In the genomic region with DNA sequence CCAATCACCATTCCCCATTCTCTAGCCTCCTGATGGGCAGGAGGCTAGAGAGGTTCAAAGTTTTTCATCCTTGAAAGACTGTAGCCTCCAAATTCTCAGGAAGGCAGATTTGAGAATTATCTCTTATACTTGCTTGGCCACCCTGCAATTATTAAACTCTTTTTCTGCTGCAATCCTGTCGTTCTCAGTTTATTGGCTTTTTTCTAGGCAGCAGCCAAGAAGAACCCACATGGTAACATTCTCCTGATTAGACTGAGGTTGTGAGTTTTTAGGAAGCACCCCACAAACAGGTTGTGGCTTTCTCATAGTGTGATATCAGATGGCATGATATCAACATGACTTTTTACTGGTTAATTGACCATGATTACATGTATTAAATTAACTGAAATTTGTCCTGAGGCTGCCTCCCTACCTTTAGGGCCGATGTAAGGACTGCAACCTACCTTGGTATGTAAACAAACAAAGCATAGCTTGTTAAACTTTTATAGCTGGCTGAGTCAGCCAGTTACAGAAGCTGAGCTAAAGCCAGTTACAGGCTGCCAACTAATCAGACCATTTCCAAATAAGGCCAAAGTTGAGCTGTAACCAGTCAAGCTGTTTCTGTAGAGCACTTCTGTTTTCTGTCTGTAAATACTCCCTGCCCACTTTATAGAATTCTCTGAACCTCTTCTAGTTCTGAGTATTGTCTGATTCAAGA, we compare ENCODE assay signal across 1 cellular context.
TF ChIP-seq lines count a peak whose summit lies in the region.

No MANE protein-coding gene starts in this region.

TF ChIP-seq in K562, 482 proteins besides CTCF, POLR2A, EP300 and RAD21 (continued from another document):
- TF ChIP-seq CTCFL (IDR thresholded peaks at IDR 0.05; ENCODE audit: borderline replicate concordance, insufficient read depth, low read depth, low read length, poor library complexity, severe bottlenecking) (no peak), FOXJ2 (tag; IDR thresholded peaks at IDR 0.05) (no peak), NR0B1 (IDR thresholded peaks at IDR 0.05; ENCODE audit: partially characterized antibody) (no peak), ZNF232 (CRISPR knock-in tag; IDR thresholded peaks at IDR 0.05) (no peak), NR4A1 (CRISPR knock-in tag; IDR thresholded peaks at IDR 0.05) (no peak), NR4A1 (tag; IDR thresholded peaks at IDR 0.05) (no peak), CUX1 (CRISPR knock-in tag; IDR thresholded peaks at IDR 0.05) (no peak), SMC3 (conservative IDR thresholded peaks at IDR 0.05; ENCODE audit: insufficient read depth, low read depth, low read length) (no peak), ZNF384 (IDR thresholded peaks at IDR 0.05; ENCODE audit: low read depth, low read length) (no peak), MAFG (tag; conservative IDR thresholded peaks at IDR 0.05) (no peak), JUNB (CRISPR knock-in tag; conservative IDR thresholded peaks at IDR 0.05) (no peak), ZNF764 (CRISPR knock-in tag; IDR thresholded peaks at IDR 0.05; ENCODE audit: low read depth) (no peak), ZZZ3 (IDR thresholded peaks at IDR 0.05) (no peak), TEAD1 (CRISPR knock-in tag; IDR thresholded peaks at IDR 0.05) (no peak), TBL1XR1 (IDR thresholded peaks at IDR 0.05; ENCODE audit: low read length in 2 of 2) (no peak), SRF (CRISPR knock-in tag; IDR thresholded peaks at IDR 0.05) (peak in 1 of 2 experiments; percentile 90; a peak in 2 of 4 replicates), RBM14 (IDR thresholded peaks at IDR 0.05; ENCODE audit: borderline replicate concordance, insufficient read depth, low read depth, low read length) (no peak), ZNF212 (CRISPR knock-in tag; IDR thresholded peaks at IDR 0.05) (no peak), BMI1 (IDR thresholded peaks at IDR 0.05; ENCODE audit: low read length) (no peak), GATAD2B (IDR thresholded peaks at IDR 0.05; ENCODE audit: borderline replicate concordance) (no peak), FOSL1 (tag; conservative IDR thresholded peaks at IDR 0.05) (0 out of 2 replicates have a peak, but pooled peaks have one; percentile 27), ELK1 (CRISPR knock-in tag; IDR thresholded peaks at IDR 0.05) (no peak), SPI1 (IDR thresholded peaks at IDR 0.05; ENCODE audit: borderline replicate concordance, low read depth, low read length) (peak; percentile 57; the same call in 1 of the 2 replicates), RBFOX2 (IDR thresholded peaks at IDR 0.05; ENCODE audit: low read depth, low read length) (no peak), KLF6 (CRISPR knock-in tag; IDR thresholded peaks at IDR 0.05; ENCODE audit: borderline replicate concordance) (no peak), SIN3B (IDR thresholded peaks at IDR 0.05; ENCODE audit: low read depth) (no peak), MCM2 (IDR thresholded peaks at IDR 0.05; ENCODE audit: low read depth) (no peak)
- TF ChIP-seq, protein P1, sequence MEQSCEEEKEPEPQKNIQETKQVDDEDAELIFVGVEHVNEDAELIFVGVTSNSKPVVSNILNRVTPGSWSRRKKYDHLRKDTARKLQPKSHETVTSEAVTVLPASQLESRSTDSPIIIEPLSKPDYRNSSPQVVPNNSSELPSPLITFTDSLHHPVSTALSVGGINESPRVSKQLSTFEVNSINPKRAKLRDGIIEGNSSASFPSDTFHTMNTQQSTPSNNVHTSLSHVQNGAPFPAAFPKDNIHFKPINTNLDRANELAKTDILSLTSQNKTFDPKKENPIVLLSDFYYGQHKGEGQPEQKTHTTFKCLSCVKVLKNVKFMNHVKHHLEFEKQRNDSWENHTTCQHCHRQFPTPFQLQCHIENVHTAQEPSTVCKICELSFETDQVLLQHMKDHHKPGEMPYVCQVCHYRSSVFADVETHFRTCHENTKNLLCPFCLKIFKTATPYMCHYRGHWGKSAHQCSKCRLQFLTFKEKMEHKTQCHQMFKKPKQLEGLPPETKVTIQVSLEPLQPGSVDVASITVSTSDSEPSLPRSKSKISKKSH (CRISPR knock-in tag; IDR thresholded peaks at IDR 0.05), result no peak
- TF ChIP-seq, protein P2, sequence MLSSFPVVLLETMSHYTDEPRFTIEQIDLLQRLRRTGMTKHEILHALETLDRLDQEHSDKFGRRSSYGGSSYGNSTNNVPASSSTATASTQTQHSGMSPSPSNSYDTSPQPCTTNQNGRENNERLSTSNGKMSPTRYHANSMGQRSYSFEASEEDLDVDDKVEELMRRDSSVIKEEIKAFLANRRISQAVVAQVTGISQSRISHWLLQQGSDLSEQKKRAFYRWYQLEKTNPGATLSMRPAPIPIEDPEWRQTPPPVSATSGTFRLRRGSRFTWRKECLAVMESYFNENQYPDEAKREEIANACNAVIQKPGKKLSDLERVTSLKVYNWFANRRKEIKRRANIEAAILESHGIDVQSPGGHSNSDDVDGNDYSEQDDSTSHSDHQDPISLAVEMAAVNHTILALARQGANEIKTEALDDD (IDR thresholded peaks at IDR 0.05), result peak; percentile 62; the same call in 1 of the 2 replicates
- TF ChIP-seq, protein P3, sequence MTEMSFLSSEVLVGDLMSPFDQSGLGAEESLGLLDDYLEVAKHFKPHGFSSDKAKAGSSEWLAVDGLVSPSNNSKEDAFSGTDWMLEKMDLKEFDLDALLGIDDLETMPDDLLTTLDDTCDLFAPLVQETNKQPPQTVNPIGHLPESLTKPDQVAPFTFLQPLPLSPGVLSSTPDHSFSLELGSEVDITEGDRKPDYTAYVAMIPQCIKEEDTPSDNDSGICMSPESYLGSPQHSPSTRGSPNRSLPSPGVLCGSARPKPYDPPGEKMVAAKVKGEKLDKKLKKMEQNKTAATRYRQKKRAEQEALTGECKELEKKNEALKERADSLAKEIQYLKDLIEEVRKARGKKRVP (CRISPR knock-in tag; IDR thresholded peaks at IDR 0.05), result no peak
- TF ChIP-seq, protein P4, sequence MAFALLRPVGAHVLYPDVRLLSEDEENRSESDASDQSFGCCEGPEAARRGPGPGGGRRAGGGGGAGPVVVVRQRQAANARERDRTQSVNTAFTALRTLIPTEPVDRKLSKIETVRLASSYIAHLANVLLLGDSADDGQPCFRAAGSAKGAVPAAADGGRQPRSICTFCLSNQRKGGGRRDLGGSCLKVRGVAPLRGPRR (CRISPR knock-in tag; IDR thresholded peaks at IDR 0.05), result no peak
- TF ChIP-seq, protein P5, sequence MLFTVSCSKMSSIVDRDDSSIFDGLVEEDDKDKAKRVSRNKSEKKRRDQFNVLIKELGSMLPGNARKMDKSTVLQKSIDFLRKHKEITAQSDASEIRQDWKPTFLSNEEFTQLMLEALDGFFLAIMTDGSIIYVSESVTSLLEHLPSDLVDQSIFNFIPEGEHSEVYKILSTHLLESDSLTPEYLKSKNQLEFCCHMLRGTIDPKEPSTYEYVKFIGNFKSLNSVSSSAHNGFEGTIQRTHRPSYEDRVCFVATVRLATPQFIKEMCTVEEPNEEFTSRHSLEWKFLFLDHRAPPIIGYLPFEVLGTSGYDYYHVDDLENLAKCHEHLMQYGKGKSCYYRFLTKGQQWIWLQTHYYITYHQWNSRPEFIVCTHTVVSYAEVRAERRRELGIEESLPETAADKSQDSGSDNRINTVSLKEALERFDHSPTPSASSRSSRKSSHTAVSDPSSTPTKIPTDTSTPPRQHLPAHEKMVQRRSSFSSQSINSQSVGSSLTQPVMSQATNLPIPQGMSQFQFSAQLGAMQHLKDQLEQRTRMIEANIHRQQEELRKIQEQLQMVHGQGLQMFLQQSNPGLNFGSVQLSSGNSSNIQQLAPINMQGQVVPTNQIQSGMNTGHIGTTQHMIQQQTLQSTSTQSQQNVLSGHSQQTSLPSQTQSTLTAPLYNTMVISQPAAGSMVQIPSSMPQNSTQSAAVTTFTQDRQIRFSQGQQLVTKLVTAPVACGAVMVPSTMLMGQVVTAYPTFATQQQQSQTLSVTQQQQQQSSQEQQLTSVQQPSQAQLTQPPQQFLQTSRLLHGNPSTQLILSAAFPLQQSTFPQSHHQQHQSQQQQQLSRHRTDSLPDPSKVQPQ (CRISPR knock-in tag; IDR thresholded peaks at IDR 0.05; ENCODE audit: borderline replicate concordance), result no peak
